In genomic region chr15:74843891-74844299, GRCh38 we compare ENCODE assay signal across 2 cellular contexts.
TF ChIP-seq lines count a peak whose summit lies in the region.

No MANE protein-coding gene starts in this region.

TF ChIP-seq in SK-N-SH, 30 proteins besides CTCF, POLR2A, EP300 and RAD21 (continued from another document):
- TF ChIP-seq REST (IDR thresholded peaks at IDR 0.05; ENCODE audit: low read depth, low read length), result no peak
- no peak for TF ChIP-seq SMC3 (IDR thresholded peaks at IDR 0.05; ENCODE audit: low read depth, low read length)
- no peak for TF ChIP-seq PBX3 (IDR thresholded peaks at IDR 0.05)
- TF ChIP-seq TAF1 (IDR thresholded peaks at IDR 0.05; ENCODE audit: borderline replicate concordance, low read depth, low read length), result no peak
- TF ChIP-seq GATA2 (CRISPR knock-in tag; IDR thresholded peaks at IDR 0.05), result no peak
- TF ChIP-seq NRF1 (IDR thresholded peaks at IDR 0.05; ENCODE audit: low read depth, low read length), result no peak
- TF ChIP-seq YY1 (IDR thresholded peaks at IDR 0.05; ENCODE audit: low read depth), result no peak
- TF ChIP-seq ZBTB33 (IDR thresholded peaks at IDR 0.05; ENCODE audit: borderline replicate concordance, low read depth), result no peak

TF ChIP-seq in SK-N-SH treated with all-trans-retinoic acid at 6 μM for 48 hours, 23 proteins besides CTCF, POLR2A, EP300 and RAD21 (continued from another document):
- TF ChIP-seq TSHZ2 (CRISPR knock-in tag; IDR thresholded peaks at IDR 0.05) (no peak), CSRNP3 (CRISPR knock-in tag; IDR thresholded peaks at IDR 0.05) (no peak), ZNF70 (CRISPR knock-in tag; IDR thresholded peaks at IDR 0.05) (no peak), ZNF565 (CRISPR knock-in tag; conservative IDR thresholded peaks at IDR 0.05; ENCODE audit: low read depth) (no peak), BACH2 (CRISPR knock-in tag; IDR thresholded peaks at IDR 0.05; ENCODE audit: borderline replicate concordance) (no peak), RARB (CRISPR knock-in tag; IDR thresholded peaks at IDR 0.05) (no peak), ZNF8 (CRISPR knock-in tag; IDR thresholded peaks at IDR 0.05) (no peak), PATZ1 (CRISPR knock-in tag; IDR thresholded peaks at IDR 0.05; ENCODE audit: borderline replicate concordance) (no peak), PPARA (CRISPR knock-in tag; IDR thresholded peaks at IDR 0.05; ENCODE audit: borderline replicate concordance) (no peak), TOX (CRISPR knock-in tag; IDR thresholded peaks at IDR 0.05; ENCODE audit: borderline replicate concordance) (no peak), TCF4 (CRISPR knock-in tag; IDR thresholded peaks at IDR 0.05; ENCODE audit: borderline replicate concordance) (no peak), ZFP3 (CRISPR knock-in tag; IDR thresholded peaks at IDR 0.05) (no peak), CREB5 (CRISPR knock-in tag; IDR thresholded peaks at IDR 0.05; ENCODE audit: low read depth) (no peak), CSDC2 (CRISPR knock-in tag; IDR thresholded peaks at IDR 0.05) (no peak)
